ENCODE assay signal across 22 cellular contexts in the genomic region with DNA sequence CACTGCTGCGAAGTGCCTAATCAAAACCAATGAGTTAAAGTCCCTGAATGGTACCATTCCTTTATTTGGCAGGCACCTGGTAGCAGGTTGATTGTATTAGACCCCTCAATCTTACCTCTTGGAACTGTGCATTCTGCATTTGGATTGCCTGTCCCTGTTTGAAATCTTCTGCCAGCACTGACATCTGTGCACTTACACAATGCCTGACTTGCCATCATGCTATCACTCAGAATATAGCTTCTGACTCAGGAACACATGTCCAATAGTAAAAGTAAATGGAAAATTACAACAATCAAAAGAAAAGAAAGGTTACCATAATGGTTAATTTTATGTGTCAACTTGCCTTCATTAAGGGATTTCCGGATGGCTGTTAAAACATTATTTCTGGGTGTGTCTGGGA.
"Had no signal": no experiment of that assay in that cellular context is flagged by ENCODE, and none has a peak within 500 bp of the region (broad histone marks: within the 10 kb centered on the region; RNA-seq: fewer than 3 reads in every experiment).

No MANE protein-coding gene starts in this region.

- H3K27me3 ChIP-seq: ascending aorta, foreskin keratinocyte, neural progenitor cell, upper lobe of left lung had no signal

- H3K9ac ChIP-seq: neural progenitor cell had no signal

- H3K27ac ChIP-seq: ascending aorta, epithelial cell of prostate, foreskin keratinocyte, lower lobe of right lung, neural progenitor cell, upper lobe of left lung had no signal

- H3K36me3 ChIP-seq: ascending aorta, lower lobe of right lung, neural progenitor cell, upper lobe of left lung had no signal

- H3K4me1 ChIP-seq: ascending aorta, lower lobe of right lung, neural progenitor cell, upper lobe of left lung had no signal

- DNase-seq: activated CD8-positive, alpha-beta memory T cell treated with anti-CD3 and anti-CD28 coated beads for 24 hours; activated CD8-positive, alpha-beta memory T cell treated with anti-CD3 and anti-CD28 coated beads, Interleukin-2, amount 50 U/mL, for 4 hours; activated T-cell treated with anti-CD3 and anti-CD28 coated beads, Interleukin-2, amount 50 U/mL, for 24 hours; central memory CD4-positive, alpha-beta T cell; cortex of kidney; endodermal cell; foreskin keratinocyte; lower lobe of right lung; mesendoderm; mucosa of descending colon; naive B cell; posterior cingulate gyrus; stimulated activated CD4-positive, alpha-beta T cell treated with anti-CD3 and anti-CD28 coated beads, Interleukin-4, amount 100 ng/mL, for 24 hours; stimulated activated naive CD4-positive, alpha-beta T cell treated with Interleukin-2 at 50 U/mL for 16 hours; T-helper 9 cell; upper lobe of left lung had no signal

- H3K27me3 Mint-ChIP-seq: activated T-helper 17 cell treated with anti-CD3 and anti-CD28 coated beads, Interleukin-2, amount 50 U/mL, for 72 hours had no signal

- H3K27ac Mint-ChIP-seq: activated naive CD4-positive, alpha-beta T cell treated with anti-CD3 and anti-CD28 coated beads, Interleukin-2, amount 50 U/mL, for 72 hours; activated T-cell treated with anti-CD3 and anti-CD28 coated beads, Interleukin-2, amount 50 U/mL, for 24 hours; activated T-helper 17 cell treated with anti-CD3 and anti-CD28 coated beads, Interleukin-2, amount 50 U/mL, for 72 hours; endodermal cell; naive B cell; neural progenitor cell; WTC11 had no signal

- H3K4me3 ChIP-seq: ascending aorta, lower lobe of right lung, mucosa of descending colon, neural progenitor cell, upper lobe of left lung had no signal

- H3K9me3 ChIP-seq: ascending aorta, lower lobe of right lung, mucosa of descending colon, upper lobe of left lung had no signal

- H2AFZ ChIP-seq: neural progenitor cell had no signal

- H3K36me3 Mint-ChIP-seq: activated naive CD4-positive, alpha-beta T cell treated with anti-CD3 and anti-CD28 coated beads, Interleukin-2, amount 50 U/mL, for 72 hours; naive B cell; neural progenitor cell; WTC11 had no signal

- H3K4me3 Mint-ChIP-seq: activated T-cell treated with anti-CD3 and anti-CD28 coated beads, Interleukin-2, amount 50 U/mL, for 24 hours; activated T-helper 17 cell treated with anti-CD3 and anti-CD28 coated beads, Interleukin-2, amount 50 U/mL, for 72 hours; endodermal cell; neural progenitor cell; WTC11 had no signal

- H3K4me1 Mint-ChIP-seq: activated T-helper 17 cell treated with anti-CD3 and anti-CD28 coated beads, Interleukin-2, amount 50 U/mL, for 72 hours; naive B cell had no signal

- H3K9me3 Mint-ChIP-seq: activated naive CD4-positive, alpha-beta T cell treated with anti-CD3 and anti-CD28 coated beads, Interleukin-2, amount 50 U/mL, for 72 hours; activated T-cell treated with anti-CD3 and anti-CD28 coated beads, Interleukin-2, amount 50 U/mL, for 24 hours; activated T-helper 17 cell treated with anti-CD3 and anti-CD28 coated beads, Interleukin-2, amount 50 U/mL, for 72 hours; endodermal cell; naive B cell; neural progenitor cell had no signal

- H3K4me2 ChIP-seq: neural progenitor cell had no signal
